In genomic region chr14:75427126-75427481, GRCh38 we compare ENCODE assay signal across 8 cellular contexts. TPM values are rescaled to one million over a fixed set of nuclear protein-coding genes. Genes with fewer than 3 reads are reported as not detected.
DNase-seq lines count a peak whose midpoint lies in the region; ATAC-seq and TF ChIP-seq lines count a peak whose summit lies in the region.

No MANE protein-coding gene starts in this region.

- TF ChIP-seq CTCF in GM12864 (IDR thresholded peaks at IDR 0.05; ENCODE audit: low read depth, low read length, missing control alignments), result no peak
- no peak for TF ChIP-seq CTCF in activated CD8-positive, alpha-beta T cell treated with anti-CD3 and anti-CD28 coated beads for 36 hours (IDR thresholded peaks at IDR 0.05)

- POLR2A ChIA-PET in activated CD8-positive, alpha-beta T cell treated with anti-CD3 and anti-CD28 coated beads for 36 hours (lab: Charles Lee), result no interaction called here

- H3K27ac Mint-ChIP-seq in activated CD8-positive, alpha-beta T cell treated with anti-CD3 and anti-CD28 coated beads for 36 hours, result no peak overlapping the region

- ATAC-seq in HG02678 (IDR thresholded peaks at IDR 0.05; ENCODE audit: unreplicated experiment) (peak; percentile 33), left ventricle myocardium superior (peak; percentile 42)
- ATAC-seq in activated CD8-positive, alpha-beta T cell treated with anti-CD3 and anti-CD28 coated beads for 36 hours, result no peak

- peaks cover 51 to 62% (median 57%) of the 10 kb centered on the region in 3 donors for H3K4me1 ChIP-seq in skeletal muscle tissue (ENCODE audit: control insufficient read depth in 3 of 3, insufficient read depth in 3 of 3, low read length in 3 of 3)

- peak overlapping the region; percentile 49 for H3K4me3 Mint-ChIP-seq in activated CD8-positive, alpha-beta T cell treated with anti-CD3 and anti-CD28 coated beads for 36 hours

- peaks cover 8% of the 10 kb centered on the region for H3K4me1 Mint-ChIP-seq in activated CD8-positive, alpha-beta T cell treated with anti-CD3 and anti-CD28 coated beads for 36 hours (ENCODE audit: low read depth)

- peaks cover 2 to 5% (median 4%) of the 10 kb centered on the region in 3 donors for H3K36me3 ChIP-seq in skeletal muscle tissue (ENCODE audit: control insufficient read depth in 3 of 3, insufficient read depth in 3 of 3, low read length in 3 of 3)

- peaks cover 3% of the 10 kb centered on the region for H3K36me3 Mint-ChIP-seq in activated CD8-positive, alpha-beta T cell treated with anti-CD3 and anti-CD28 coated beads for 36 hours (ENCODE audit: low read depth)

- intact Hi-C loops in activated CD8-positive, alpha-beta T cell treated with anti-CD3 and anti-CD28 coated beads for 36 hours (cut with micrococcal nuclease), result no loop called here
- intact Hi-C loops in left ventricle myocardium superior (cut with micrococcal nuclease), result no loop called here

- peaks cover 15% of the 10 kb centered on the region for H3K27me3 Mint-ChIP-seq in activated CD8-positive, alpha-beta T cell treated with anti-CD3 and anti-CD28 coated beads for 36 hours

- no peaks in the 10 kb centered on the region for H3K9me3 ChIP-seq in skeletal muscle tissue (ENCODE audit: control insufficient read depth in 3 of 3, low read length in 3 of 3)

- H3K27me3 ChIP-seq in skeletal muscle tissue (ENCODE audit: control insufficient read depth in 3 of 3, insufficient read depth in 3 of 3, low read length in 3 of 3), result no peaks in the 10 kb centered on the region

- H3K9me3 Mint-ChIP-seq in activated CD8-positive, alpha-beta T cell treated with anti-CD3 and anti-CD28 coated beads for 36 hours, result peaks cover 6% of the 10 kb centered on the region

- CTCF ChIA-PET in activated CD8-positive, alpha-beta T cell treated with anti-CD3 and anti-CD28 coated beads for 36 hours (lab: Charles Lee), result interaction anchor here (1.2 kb wide), 1 partner anchor 62 kb away, joined by 3 read pairs; no protein-coding TSS in a partner anchor

- DNase-seq in GM12864 (ENCODE audit: low read depth) (no peak), left ventricle myocardium superior (peak; percentile 62), islet precursor cell (no peak), NCI-H1092 (lab: John Stamatoyannopoulos, UW) (no peak), globus pallidus (ENCODE audit: low spot score) (no peak)
- DNase-seq in activated CD8-positive, alpha-beta T cell treated with anti-CD3 and anti-CD28 coated beads for 36 hours, result no peak

- H3K4me3 ChIP-seq in GM12864 (ENCODE audit: low read depth, low read length) (peak overlapping the region; percentile 86), skeletal muscle tissue (ENCODE audit: low read length in 3 of 3) (peak overlapping the region; percentile 71 to 88 (median 82))

- H3K27ac ChIP-seq in skeletal muscle tissue (ENCODE audit: low read depth, low read length), result peak overlapping the region; percentile 87

- H3K9ac ChIP-seq in skeletal muscle tissue (ENCODE audit: low read depth in 1 of 3, low read length in 3 of 3), result peak overlapping the region; percentile 78 to 92 (median 92)

RNA-seq across cellular contexts. Expression of gene JDP2, which starts 0.7 kb away (rescaled TPM):
- total RNA-seq in activated CD8-positive, alpha-beta T cell treated with anti-CD3 and anti-CD28 coated beads for 36 hours, result 1 to 10 TPM; 1.3 to 1.4 TPM
- 24.7 TPM for total RNA-seq in left ventricle myocardium superior
- total RNA-seq in skeletal muscle tissue, result 24.5 TPM

Comparison
In these comparisons a context has a peak if more than half of its experiments do, and no peak if none do; other contexts are left out.
1. RNA of gene JDP2, which starts 0.7 kb away (total RNA-seq): 24.7 TPM in left ventricle myocardium superior (single experiment) and 24.5 TPM in skeletal muscle tissue (single experiment); 1.3 to 1.4 TPM in activated CD8-positive, alpha-beta T cell treated with anti-CD3 and anti-CD28 coated beads for 36 hours; every median in the first group is over 10 times any median in the second.